ENCODE assay signal across 16 cellular contexts in the genomic region with DNA sequence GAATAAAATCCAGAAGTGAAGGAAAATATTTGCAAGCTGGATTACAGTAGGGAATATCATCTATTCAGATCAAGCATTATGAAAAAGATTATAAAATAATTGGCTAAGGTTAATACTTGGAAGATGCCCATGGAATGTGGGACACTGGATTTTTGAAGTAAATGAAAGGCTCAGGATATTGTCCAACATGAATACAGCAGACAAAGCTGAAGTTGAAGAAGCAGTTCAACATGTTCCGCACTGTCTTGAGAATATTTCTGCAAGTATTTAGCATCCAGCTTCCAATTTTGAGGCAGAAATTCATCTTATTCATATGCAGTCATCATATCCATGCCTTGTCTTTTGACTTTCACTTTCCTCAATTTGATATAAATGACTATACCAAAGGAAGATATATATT.
DNase-seq lines count a peak whose midpoint lies in the region; ATAC-seq and TF ChIP-seq lines count a peak whose summit lies in the region.
"Had no signal": no experiment of that assay in that cellular context is flagged by ENCODE, and none has a peak within 500 bp of the region (broad histone marks: within the 10 kb centered on the region; RNA-seq: fewer than 3 reads in every experiment).

No MANE protein-coding gene starts in this region.

- peak overlapping the region in 2 of 3 experiments; percentile 50 to 63 for H3K27ac Mint-ChIP-seq in nephron
- H3K27ac Mint-ChIP-seq: CD8-positive, alpha-beta memory T cell had no signal

- H3K27me3 Mint-ChIP-seq in nephron (ENCODE audit: low read depth), result no peaks in the 10 kb centered on the region
- H3K27me3 Mint-ChIP-seq: CD8-positive, alpha-beta memory T cell had no signal

- TF ChIP-seq CTCF in fibroblast of lung (conservative IDR thresholded peaks at IDR 0.05 in 1 of 2, IDR thresholded peaks at IDR 0.05 in 1 of 2; ENCODE audit: low read depth in 1 of 2, low read length in 2 of 2), result no peak
- TF ChIP-seq CTCF in nephron (IDR thresholded peaks at IDR 0.05; ENCODE audit: unreplicated experiment in 3 of 3), result no peak
- no peak for TF ChIP-seq CTCF in tibial artery (IDR thresholded peaks at IDR 0.05)
- TF ChIP-seq CTCF in left ventricle myocardium inferior (IDR thresholded peaks at IDR 0.05; ENCODE audit: borderline replicate concordance), result no peak

- DNase-seq in GM23248, result peak; percentile 25
- DNase-seq in fibroblast of lung (ENCODE audit: low read depth in 2 of 2), result no peak
- no peak for DNase-seq in tibial artery
- DNase-seq in left ventricle myocardium inferior, result no peak
- no peak for DNase-seq in activated effector memory CD4-positive, alpha-beta T cell treated with Interleukin-2 at 50 U/mL for 16 hours
- DNase-seq: C1 segment of cervical spinal cord; CD8-positive, alpha-beta memory T cell; MV-4-11; NCI-H1694 treated with DMSO at 0.1 percent for 48 hours; NCI-H2107; NCI-H510A; NCI-H748 treated with DMSO at 0.1 percent for 48 hours; NK-92 treated with Interleukin-12 subunit alpha and Interleukin-12 subunit beta, amount 100 ng/mL, for 24 hours; SHP77 had no signal

- no peaks in the 10 kb centered on the region for H3K9me3 Mint-ChIP-seq in nephron
- H3K9me3 Mint-ChIP-seq: CD8-positive, alpha-beta memory T cell had no signal

- H3K4me3 Mint-ChIP-seq in nephron, result no peak overlapping the region
- H3K4me3 Mint-ChIP-seq: CD8-positive, alpha-beta memory T cell had no signal

- H3K36me3 ChIP-seq in GM23248 (ENCODE audit: low read depth), result no peaks in the 10 kb centered on the region
- H3K36me3 ChIP-seq in fibroblast of lung (ENCODE audit: control insufficient read depth, insufficient read depth, low read length), result no peaks in the 10 kb centered on the region
- H3K36me3 ChIP-seq in tibial artery, result no peaks in the 10 kb centered on the region
- H3K36me3 ChIP-seq in left ventricle myocardium inferior, result no peaks in the 10 kb centered on the region

- no peaks in the 10 kb centered on the region for H3K36me3 Mint-ChIP-seq in nephron (ENCODE audit: low read depth)
- H3K36me3 Mint-ChIP-seq: CD8-positive, alpha-beta memory T cell had no signal

- H3K9ac ChIP-seq in GM23248, result no peak overlapping the region
- H3K9ac ChIP-seq in fibroblast of lung (ENCODE audit: insufficient read depth, low read length), result no peak overlapping the region

- H3K4me1 ChIP-seq in GM23248 (ENCODE audit: insufficient read depth) (peaks cover 49% of the 10 kb centered on the region), fibroblast of lung (ENCODE audit: control insufficient read depth, extremely low read depth, insufficient read depth, low read length) (peaks cover 9% of the 10 kb centered on the region), tibial artery (peaks cover 0 to 47% (median 17%) of the 10 kb centered on the region in 4 donors), left ventricle myocardium inferior (peaks cover 13% of the 10 kb centered on the region)

- H3K27me3 ChIP-seq in GM23248 (replicated peaks; ENCODE audit: insufficient read depth), result no peaks in the 10 kb centered on the region
- no peaks in the 10 kb centered on the region for H3K27me3 ChIP-seq in fibroblast of lung (ENCODE audit: control insufficient read depth, insufficient read depth, low read length)
- H3K27me3 ChIP-seq in tibial artery, result no peaks in the 10 kb centered on the region
- H3K27me3 ChIP-seq in left ventricle myocardium inferior (ENCODE audit: low read depth), result no peaks in the 10 kb centered on the region

- in situ Hi-C loops in GM23248 (cut with MboI), result no loop called here

- peaks cover 12% of the 10 kb centered on the region for H3F3A ChIP-seq in GM23248 (ENCODE audit: insufficient read depth)

- H3K4me3 ChIP-seq in GM23248, result no peak overlapping the region
- no peak overlapping the region for H3K4me3 ChIP-seq in fibroblast of lung (replicated peaks in 1 of 4; ENCODE audit: control extremely low read depth in 1 of 4, insufficient read depth in 1 of 4, low read depth in 3 of 4, low read length in 4 of 4)
- H3K4me3 ChIP-seq in tibial artery, result no peak overlapping the region
- H3K4me3 ChIP-seq in left ventricle myocardium inferior, result no peak overlapping the region

- no peaks in the 10 kb centered on the region for H4K20me1 ChIP-seq in GM23248 (ENCODE audit: insufficient read depth)
- no peaks in the 10 kb centered on the region for H4K20me1 ChIP-seq in fibroblast of lung (ENCODE audit: control insufficient read depth, extremely low read depth, insufficient read depth, low read length)

- no peak overlapping the region for H3K27ac ChIP-seq in GM23248
- H3K27ac ChIP-seq in fibroblast of lung (ENCODE audit: insufficient read depth, low read length), result no peak overlapping the region
- H3K27ac ChIP-seq in tibial artery, result peak overlapping the region; percentile 32 to 55
- H3K27ac ChIP-seq in left ventricle myocardium inferior (replicated peaks), result no peak overlapping the region

- H2AFZ ChIP-seq in GM23248, result peak overlapping the region; percentile 66
- H2AFZ ChIP-seq in fibroblast of lung (ENCODE audit: low read length), result peak overlapping the region; percentile 58

- 32 to 42% methylated on average over 1 of the region's 1 CpG for WGBS in GM23248 (ENCODE audit: low coverage in 1 of 2, low lambda C conversion rate in 2 of 2, missing lambda C conversion rate in 2 of 2), 2 experiments

- H3K9me3 ChIP-seq in GM23248 (ENCODE audit: low read depth) (no peaks in the 10 kb centered on the region), fibroblast of lung (ENCODE audit: control insufficient read depth, insufficient read depth, low read depth, low read length) (no peaks in the 10 kb centered on the region), tibial artery (no peaks in the 10 kb centered on the region), left ventricle myocardium inferior (replicated peaks) (no peaks in the 10 kb centered on the region)

- intact Hi-C loops in tibial artery (cut with DNase I; ENCODE audit: low total_unique reads) (no loop called here), left ventricle myocardium inferior (cut with micrococcal nuclease) (no loop called here)

- no peak for ATAC-seq in GM18873 (IDR thresholded peaks at IDR 0.05; ENCODE audit: low FRiP score, unreplicated experiment)

- H3K4me1 Mint-ChIP-seq in nephron, result peaks cover 19% of the 10 kb centered on the region
- H3K4me1 Mint-ChIP-seq: CD8-positive, alpha-beta memory T cell had no signal

- H3K79me2 ChIP-seq in GM23248 (ENCODE audit: insufficient read depth), result no peaks in the 10 kb centered on the region
- H3K79me2 ChIP-seq in fibroblast of lung (ENCODE audit: control insufficient read depth, insufficient read depth, low read length), result no peaks in the 10 kb centered on the region

- no peaks in the 10 kb centered on the region for H3K9me2 ChIP-seq in GM23248 (ENCODE audit: insufficient read depth)

- peak overlapping the region; percentile 31 for H3K4me2 ChIP-seq in GM23248 (ENCODE audit: unreplicated experiment)
- H3K4me2 ChIP-seq in fibroblast of lung (ENCODE audit: extremely low read depth, insufficient read depth, low read length), result peak overlapping the region; percentile 32

Comparison
In these comparisons a context has a peak if more than half of its experiments do, and no peak if none do; other contexts are left out.
1. H3K27ac ChIP-seq: peak in tibial artery (2 of 2); none in GM23248 (single experiment), fibroblast of lung (single experiment) and left ventricle myocardium inferior (single experiment).